Comparison of ENCODE assay signal across 18 cellular contexts in the genomic region with DNA sequence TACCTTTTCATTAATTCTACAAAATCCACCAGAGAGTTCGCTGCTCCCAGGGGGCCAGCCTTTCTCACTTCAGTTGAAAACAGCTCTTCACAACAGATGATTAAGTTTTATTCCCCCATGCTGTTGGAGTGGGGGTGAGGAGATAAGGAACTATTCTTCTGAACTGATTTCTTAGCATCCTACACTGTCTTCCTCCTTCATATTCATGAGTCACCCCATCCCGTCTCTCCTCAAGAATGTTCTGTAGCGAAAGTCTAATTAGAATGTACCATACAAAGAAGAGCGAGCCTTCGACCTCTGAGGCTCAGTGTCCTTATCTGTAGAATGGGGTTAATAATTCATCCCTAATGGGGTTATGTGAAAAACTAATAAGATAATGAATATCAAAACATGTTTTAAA.
DNase-seq lines count a peak whose midpoint lies in the region; ATAC-seq, FAIRE-seq and TF ChIP-seq lines count a peak whose summit lies in the region.
"Had no signal": no experiment of that assay in that cellular context is flagged by ENCODE, and none has a peak within 500 bp of the region (broad histone marks: within the 10 kb centered on the region; RNA-seq: fewer than 3 reads in every experiment).

No MANE protein-coding gene starts in this region.

- TF ChIP-seq CTCF in D721Med (IDR thresholded peaks at IDR 0.05; ENCODE audit: insufficient read depth, missing control alignments): no peak
- TF ChIP-seq CTCF in astrocyte (IDR thresholded peaks at IDR 0.05; ENCODE audit: insufficient read depth, low read depth, low read length): no peak
- TF ChIP-seq CTCF in progenitor cell of endocrine pancreas (IDR thresholded peaks at IDR 0.05; ENCODE audit: unreplicated experiment): no peak
- TF ChIP-seq CTCF in gastrocnemius medialis (IDR thresholded peaks at IDR 0.05 in 4 of 5, conservative IDR thresholded peaks at IDR 0.05 in 1 of 5): no peak
- TF ChIP-seq CTCF in left lung (IDR thresholded peaks at IDR 0.05): no peak

- H3K4me3 ChIP-seq in astrocyte (ENCODE audit: insufficient read depth, low read depth, low read length) (no peak overlapping the region), gastrocnemius medialis (no peak overlapping the region), left lung (no peak overlapping the region)
- H3K4me3 ChIP-seq: GM23338 had no signal

- no peaks in the 10 kb centered on the region for H3K27me3 ChIP-seq in astrocyte (ENCODE audit: insufficient read depth, low read length)
- no peaks in the 10 kb centered on the region for H3K27me3 ChIP-seq in gastrocnemius medialis
- no peaks in the 10 kb centered on the region for H3K27me3 ChIP-seq in left lung

- H3K79me2 ChIP-seq in astrocyte (ENCODE audit: insufficient read depth, low read length): no peaks in the 10 kb centered on the region

- H3K4me1 ChIP-seq in astrocyte (ENCODE audit: insufficient read depth, low read length): no peaks in the 10 kb centered on the region
- peaks cover 0 to 5% of the 10 kb centered on the region in 2 donors for H3K4me1 ChIP-seq in gastrocnemius medialis
- H3K4me1 ChIP-seq in left lung: no peaks in the 10 kb centered on the region

- no peak for ATAC-seq in activated CD8-positive, alpha-beta memory T cell treated with anti-CD3 and anti-CD28 coated beads, Interleukin-2, amount 10 ng/mL, durations not matched to agents 7 days and 5 days
- ATAC-seq in gastrocnemius medialis: no peak
- ATAC-seq in left lung: no peak
- ATAC-seq: GM23338 had no signal

- CTCF ChIA-PET in activated CD8-positive, alpha-beta memory T cell treated with anti-CD3 and anti-CD28 coated beads, Interleukin-2, amount 10 ng/mL, durations not matched to agents 7 days and 5 days (lab: Charles Lee): interaction anchor here (0.8 to 1.4 kb wide), 3 partner anchors 14 to 36 kb away, joined by 3 to 4 read pairs (median 3); no protein-coding TSS in a partner anchor

- H3K27ac Mint-ChIP-seq in astrocyte (ENCODE audit: unreplicated experiment) (no peak overlapping the region), progenitor cell of endocrine pancreas (peak overlapping the region; percentile 39)
- no peak overlapping the region for H3K27ac Mint-ChIP-seq in activated CD8-positive, alpha-beta memory T cell treated with anti-CD3 and anti-CD28 coated beads, Interleukin-2, amount 10 ng/mL, durations not matched to agents 7 days and 5 days
- H3K27ac Mint-ChIP-seq: GM23338 had no signal

- H3K27me3 Mint-ChIP-seq in astrocyte (ENCODE audit: low read depth, unreplicated experiment): peaks cover 2% of the 10 kb centered on the region
- peaks cover 14% of the 10 kb centered on the region for H3K27me3 Mint-ChIP-seq in progenitor cell of endocrine pancreas
- no peaks in the 10 kb centered on the region for H3K27me3 Mint-ChIP-seq in activated CD8-positive, alpha-beta memory T cell treated with anti-CD3 and anti-CD28 coated beads, Interleukin-2, amount 10 ng/mL, durations not matched to agents 7 days and 5 days

- FAIRE-seq in D721Med (lab: Jason Lieb, UNC) (peak; percentile 16), astrocyte (lab: Jason Lieb, UNC) (no peak)

- H3K4me1 Mint-ChIP-seq in astrocyte (ENCODE audit: low read depth, unreplicated experiment) (peaks cover 11% of the 10 kb centered on the region), progenitor cell of endocrine pancreas (ENCODE audit: low read depth) (peaks cover 35% of the 10 kb centered on the region)
- peaks cover 6% of the 10 kb centered on the region for H3K4me1 Mint-ChIP-seq in activated CD8-positive, alpha-beta memory T cell treated with anti-CD3 and anti-CD28 coated beads, Interleukin-2, amount 10 ng/mL, durations not matched to agents 7 days and 5 days

- in situ Hi-C loops in gastrocnemius medialis (cut with MboI; ENCODE audit: low sequenced_read_pairs in 4 of 4): no loop called here

- H3K9me3 ChIP-seq in astrocyte (ENCODE audit: insufficient read depth, low read depth, low read length) (no peaks in the 10 kb centered on the region), gastrocnemius medialis (no peaks in the 10 kb centered on the region), left lung (no peaks in the 10 kb centered on the region)

- no peak for DNase-seq in D721Med (ENCODE audit: insufficient read length, low spot score)
- DNase-seq in astrocyte (ENCODE audit: low read depth): peak; percentile 73
- peak; percentile 53 for DNase-seq in iris pigment epithelial cell (ENCODE audit: low read depth)
- DNase-seq in progenitor cell of endocrine pancreas (ENCODE audit: low spot score, unreplicated experiment): no peak
- no peak for DNase-seq in activated CD8-positive, alpha-beta memory T cell treated with anti-CD3 and anti-CD28 coated beads, Interleukin-2, amount 10 ng/mL, durations not matched to agents 7 days and 5 days
- DNase-seq in SK-N-DZ (ENCODE audit: low spot score): no peak
- DNase-seq in gastrocnemius medialis: no peak
- DNase-seq in left lung: no peak
- DNase-seq: COR-L47, DMS79, GDM1, NCI-H1092, NCI-H446 treated with DMSO at 0.1 percent for 48 hours, NCI-H774, SHP77 treated with DMSO at 0.1 percent for 48 hours had no signal

- intact Hi-C loops in gastrocnemius medialis (cut with DNase I; ENCODE audit: low total_unique reads) (no loop called here), left lung (cut with DNase I) (no loop called here)

- no peaks in the 10 kb centered on the region for H4K20me1 ChIP-seq in astrocyte (ENCODE audit: insufficient read depth, low read length)

- H3K36me3 Mint-ChIP-seq in astrocyte (ENCODE audit: low read depth, unreplicated experiment): no peaks in the 10 kb centered on the region
- no peaks in the 10 kb centered on the region for H3K36me3 Mint-ChIP-seq in progenitor cell of endocrine pancreas (ENCODE audit: insufficient read depth)
- no peaks in the 10 kb centered on the region for H3K36me3 Mint-ChIP-seq in activated CD8-positive, alpha-beta memory T cell treated with anti-CD3 and anti-CD28 coated beads, Interleukin-2, amount 10 ng/mL, durations not matched to agents 7 days and 5 days

- TF ChIP-seq POLR2A in gastrocnemius medialis (IDR thresholded peaks at IDR 0.05): no peak

- H3K4me2 ChIP-seq in astrocyte (ENCODE audit: low read length): no peak overlapping the region
- H3K4me2 ChIP-seq: GM23338 had no signal

- H3K36me3 ChIP-seq in astrocyte (ENCODE audit: insufficient read depth, low read length) (no peaks in the 10 kb centered on the region), gastrocnemius medialis (no peaks in the 10 kb centered on the region), left lung (no peaks in the 10 kb centered on the region)

- H2AFZ ChIP-seq in astrocyte (ENCODE audit: low read depth, low read length): no peak overlapping the region
- H2AFZ ChIP-seq: GM23338 had no signal

- no peak overlapping the region for H3K27ac ChIP-seq in astrocyte (ENCODE audit: low read depth, low read length)
- no peak overlapping the region for H3K27ac ChIP-seq in gastrocnemius medialis
- no peak overlapping the region for H3K27ac ChIP-seq in left lung
- H3K27ac ChIP-seq: C4-2B, HL-60 had no signal

- H3K4me3 Mint-ChIP-seq in astrocyte (ENCODE audit: unreplicated experiment): no peak overlapping the region
- H3K4me3 Mint-ChIP-seq in progenitor cell of endocrine pancreas (ENCODE audit: low read depth): no peak overlapping the region
- no peak overlapping the region for H3K4me3 Mint-ChIP-seq in activated CD8-positive, alpha-beta memory T cell treated with anti-CD3 and anti-CD28 coated beads, Interleukin-2, amount 10 ng/mL, durations not matched to agents 7 days and 5 days
- H3K4me3 Mint-ChIP-seq: GM23338 had no signal

- H3K9me3 Mint-ChIP-seq in astrocyte (ENCODE audit: unreplicated experiment) (no peaks in the 10 kb centered on the region), progenitor cell of endocrine pancreas (ENCODE audit: low read depth) (no peaks in the 10 kb centered on the region)
- H3K9me3 Mint-ChIP-seq in activated CD8-positive, alpha-beta memory T cell treated with anti-CD3 and anti-CD28 coated beads, Interleukin-2, amount 10 ng/mL, durations not matched to agents 7 days and 5 days (ENCODE audit: low read depth): no peaks in the 10 kb centered on the region
- H3K9me3 Mint-ChIP-seq: GM23338 had no signal

- no peak overlapping the region for H3K9ac ChIP-seq in astrocyte (ENCODE audit: low read length)

Comparison
In these comparisons a context has a peak if more than half of its experiments do, and no peak if none do; other contexts are left out.
1. DNase-seq: peak in astrocyte (single experiment) and iris pigment epithelial cell (single experiment); none in D721Med (single experiment), progenitor cell of endocrine pancreas (single experiment), activated CD8-positive, alpha-beta memory T cell treated with anti-CD3 and anti-CD28 coated beads, Interleukin-2, amount 10 ng/mL, durations not matched to agents 7 days and 5 days (single experiment), SK-N-DZ (single experiment), gastrocnemius medialis (0 of 2) and left lung (0 of 2).